ENCODE assay signal across 11 cellular contexts in genomic region chr15:67824900-67825879, GRCh38. TPM values are rescaled to one million over a fixed set of nuclear protein-coding genes. Genes with fewer than 3 reads are reported as not detected.
DNase-seq lines count a peak whose midpoint lies in the region; ATAC-seq, FAIRE-seq and TF ChIP-seq lines count a peak whose summit lies in the region.
"Had no signal": no experiment of that assay in that cellular context is flagged by ENCODE, and none has a peak within 500 bp of the region (broad histone marks: within the 10 kb centered on the region; RNA-seq: fewer than 3 reads in every experiment).

Gene SKOR1, plus strand, starts transcription at chr15:67825509. Its CDS starts 94 bp downstream, at chr15:67825603.

- no peak within 1 kb of the TSS for H2AFZ ChIP-seq in GM23248
- H2AFZ ChIP-seq in keratinocyte (ENCODE audit: control insufficient read depth, low read length), result no peak within 1 kb of the TSS

- CTCF ChIA-PET in A549 (lab: Yijun Ruan, JAX), result interaction anchor here (1.0 to 5.0 kb wide), 7 partner anchors 8 to 369 kb away, joined by 3 to 26 read pairs (median 4); no protein-coding TSS in a partner anchor

- H3K4me1 ChIP-seq in A549 (peaks cover 22% of the 10 kb centered on the region; the same call in 2 of the 3 replicates), GM23248 (ENCODE audit: insufficient read depth) (no peaks in the 10 kb centered on the region), keratinocyte (ENCODE audit: control insufficient read depth, extremely low read depth, insufficient read depth, low read length) (peaks cover 7% of the 10 kb centered on the region), stomach (peaks cover 49 to 100% (median 86%) of the 10 kb centered on the region in 4 donors)

- TF ChIP-seq RAD21 in A549 (conservative IDR thresholded peaks at IDR 0.05 in 1 of 2, IDR thresholded peaks at IDR 0.05 in 1 of 2), result no peak

- peak within 1 kb of the TSS; percentile 45 for H3K4me3 Mint-ChIP-seq in activated naive CD8-positive, alpha-beta T cell treated with anti-CD3 and anti-CD28 coated beads, Interleukin-2, amount 10 ng/mL, durations not matched to agents 7 days and 5 days

- DNase-seq in A549 (ENCODE audit: low read depth in 1 of 2, low spot score in 1 of 2), result peak in 1 of 2 experiments; percentile 46
- DNase-seq in GM23248, result peak; percentile 70
- DNase-seq in activated naive CD8-positive, alpha-beta T cell treated with anti-CD3 and anti-CD28 coated beads, Interleukin-2, amount 10 ng/mL, durations not matched to agents 7 days and 5 days, result peak; percentile 56
- no peak for DNase-seq in keratinocyte (ENCODE audit: low read depth, low spot score)
- no peak for DNase-seq in stomach
- DNase-seq in central memory CD4-positive, alpha-beta T cell, result no peak
- DNase-seq: islet precursor cell had no signal

- ATAC-seq in A549 (peak; percentile 63 to 66; a peak in 5 of 6 replicates), GM18909 (IDR thresholded peaks at IDR 0.05; ENCODE audit: poor library complexity, unreplicated experiment) (no peak), HG03521 (IDR thresholded peaks at IDR 0.05; ENCODE audit: unreplicated experiment) (no peak)
- no peak for ATAC-seq in activated naive CD8-positive, alpha-beta T cell treated with anti-CD3 and anti-CD28 coated beads, Interleukin-2, amount 10 ng/mL, durations not matched to agents 7 days and 5 days (ENCODE audit: low read depth)

- H3K27me3 Mint-ChIP-seq in activated naive CD8-positive, alpha-beta T cell treated with anti-CD3 and anti-CD28 coated beads, Interleukin-2, amount 10 ng/mL, durations not matched to agents 7 days and 5 days, result peaks cover 76% of the 10 kb centered on the region

- in situ Hi-C loops in GM23248 (cut with MboI), result no loop called here

- H3K79me2 ChIP-seq in GM23248 (ENCODE audit: insufficient read depth) (no peaks in the 10 kb centered on the region), keratinocyte (ENCODE audit: control insufficient read depth, insufficient read depth, low read length) (no peaks in the 10 kb centered on the region)

- TF ChIP-seq EP300 in A549 (IDR thresholded peaks at IDR 0.05) (no peak), stomach (IDR thresholded peaks at IDR 0.05) (no peak)

- intact Hi-C loops in stomach (cut with DNase I; ENCODE audit: low total_unique reads), result no loop called here

- H3K27me3 ChIP-seq in GM23248 (replicated peaks; ENCODE audit: insufficient read depth) (peaks cover 93% of the 10 kb centered on the region), keratinocyte (ENCODE audit: control insufficient read depth, extremely low read depth, insufficient read depth, low read length) (peaks cover 99% of the 10 kb centered on the region), stomach (peaks cover 92 to 100% (median 100%) of the 10 kb centered on the region in 3 donors)

- peaks cover 28% of the 10 kb centered on the region for H3K4me1 Mint-ChIP-seq in activated naive CD8-positive, alpha-beta T cell treated with anti-CD3 and anti-CD28 coated beads, Interleukin-2, amount 10 ng/mL, durations not matched to agents 7 days and 5 days

- no peaks in the 10 kb centered on the region for H3K9me1 ChIP-seq in keratinocyte (ENCODE audit: control insufficient read depth, extremely low read depth, insufficient read depth, low read length)

- H3K4me3 ChIP-seq in A549 (peak within 1 kb of the TSS; percentile 39), GM23248 (peak within 1 kb of the TSS; percentile 53), keratinocyte (ENCODE audit: control insufficient read depth in 2 of 3, extremely low read depth in 1 of 3, insufficient read depth in 2 of 3, low read depth in 1 of 3, low read length in 3 of 3) (peak within 1 kb of the TSS in 2 of 3 experiments; percentile 29 to 48), stomach (peak within 1 kb of the TSS in 2 of 4 donors; percentile 26 to 41)

- TF ChIP-seq POLR2A in A549 (IDR thresholded peaks at IDR 0.05; ENCODE audit: low read length), result no peak
- TF ChIP-seq POLR2A in stomach (IDR thresholded peaks at IDR 0.05), result no peak

- H3K36me3 ChIP-seq in GM23248 (ENCODE audit: low read depth) (no peaks in the 10 kb centered on the region), keratinocyte (ENCODE audit: control insufficient read depth in 2 of 2, extremely low read depth in 1 of 2, insufficient read depth in 2 of 2, low read length in 2 of 2) (no peaks in the 10 kb centered on the region), stomach (no peaks in the 10 kb centered on the region)
- H3K36me3 ChIP-seq: Peyer's patch, upper lobe of left lung had no signal

- H3K9me2 ChIP-seq in GM23248 (ENCODE audit: insufficient read depth), result no peaks in the 10 kb centered on the region

- no peaks in the 10 kb centered on the region for H3K9me3 Mint-ChIP-seq in activated naive CD8-positive, alpha-beta T cell treated with anti-CD3 and anti-CD28 coated beads, Interleukin-2, amount 10 ng/mL, durations not matched to agents 7 days and 5 days

- no peaks in the 10 kb centered on the region for H3K9me3 ChIP-seq in A549
- no peaks in the 10 kb centered on the region for H3K9me3 ChIP-seq in GM23248 (ENCODE audit: low read depth)
- no peaks in the 10 kb centered on the region for H3K9me3 ChIP-seq in keratinocyte (ENCODE audit: control insufficient read depth, low read depth, low read length)
- H3K9me3 ChIP-seq in stomach, result peaks cover 0 to 11% (median 0%) of the 10 kb centered on the region in 4 donors
- H3K9me3 ChIP-seq: upper lobe of left lung had no signal

- H3K4me2 ChIP-seq in A549 (peak within 1 kb of the TSS; percentile 91), GM23248 (ENCODE audit: unreplicated experiment) (peak within 1 kb of the TSS; percentile 28), keratinocyte (ENCODE audit: control insufficient read depth, extremely low read depth, insufficient read depth, low read depth, low read length) (peak within 1 kb of the TSS; percentile 62)

- TF ChIP-seq CTCF in A549 (IDR thresholded peaks at IDR 0.05) (no peak), keratinocyte (optimal IDR thresholded peaks at IDR 0.05 in 1 of 3, IDR thresholded peaks at IDR 0.05 in 1 of 3, conservative IDR thresholded peaks at IDR 0.05 in 1 of 3; ENCODE audit: extremely low read depth in 1 of 3, insufficient read depth in 2 of 3, low read length in 3 of 3) (no peak), stomach (IDR thresholded peaks at IDR 0.05) (no peak)

- peak within 1 kb of the TSS; percentile 75 for H3K27ac Mint-ChIP-seq in activated naive CD8-positive, alpha-beta T cell treated with anti-CD3 and anti-CD28 coated beads, Interleukin-2, amount 10 ng/mL, durations not matched to agents 7 days and 5 days

- dilution Hi-C loops in keratinocyte (cut with MboI; ENCODE audit: extremely low pct_ligation_motif_present, low sequenced_read_pairs), result no loop called here

- H3F3A ChIP-seq in GM23248 (ENCODE audit: insufficient read depth), result no peaks in the 10 kb centered on the region

- POLR2A ChIA-PET in A549 (lab: Yijun Ruan, JAX), result interaction anchor here (1.1 kb wide), 1 partner anchor 305 kb away, joined by 3 read pairs; no protein-coding TSS in a partner anchor
- POLR2A ChIA-PET in activated naive CD8-positive, alpha-beta T cell treated with anti-CD3 and anti-CD28 coated beads, Interleukin-2, amount 10 ng/mL, durations not matched to agents 7 days and 5 days (lab: Charles Lee), result interaction anchor here (1.1 kb wide), 1 partner anchor 16 kb away, joined by 3 read pairs; no protein-coding TSS in a partner anchor

- H3K27ac ChIP-seq in A549 (no peak within 1 kb of the TSS), GM23248 (no peak within 1 kb of the TSS), keratinocyte (ENCODE audit: control insufficient read depth, insufficient read depth, low read length) (no peak within 1 kb of the TSS), stomach (no peak within 1 kb of the TSS)
- H3K27ac ChIP-seq: Peyer's patch, upper lobe of left lung had no signal

- H4K20me1 ChIP-seq in GM23248 (ENCODE audit: insufficient read depth), result no peaks in the 10 kb centered on the region
- peaks cover 15% of the 10 kb centered on the region for H4K20me1 ChIP-seq in keratinocyte (ENCODE audit: control insufficient read depth, extremely low read depth, insufficient read depth, low read length)

- peaks cover 1% of the 10 kb centered on the region for H3K36me3 Mint-ChIP-seq in activated naive CD8-positive, alpha-beta T cell treated with anti-CD3 and anti-CD28 coated beads, Interleukin-2, amount 10 ng/mL, durations not matched to agents 7 days and 5 days

- H3K9ac ChIP-seq in GM23248 (no peak within 1 kb of the TSS), keratinocyte (ENCODE audit: control insufficient read depth, extremely low read depth, insufficient read depth, low read length) (no peak within 1 kb of the TSS)

- no peak for FAIRE-seq in A549 (lab: Jason Lieb, UNC)
- FAIRE-seq in keratinocyte (lab: Jason Lieb, UNC), result no peak

- 7% methylated on average over 46 of the region's 60 CpGs for WGBS in A549 (ENCODE audit: missing lambda C conversion rate)
- WGBS in GM23248 (ENCODE audit: low coverage in 1 of 2, low lambda C conversion rate in 2 of 2, missing lambda C conversion rate in 2 of 2), 2 experiments, result 6 to 7% methylated on average over 35 to 60 of the region's 60 CpGs
- 2 to 5% (median 4%) methylated on average over 35 to 58 of the region's 60 CpGs for WGBS in stomach, 5 donors

RNA-seq across cellular contexts. Expression of gene SKOR1, which starts in this region (rescaled TPM):
- polyA plus RNA-seq in A549 (2011; rRNA removed) (0.03 TPM in 2 replicates), A549 (2017; fragmentation: RNase III; extraction: RNeasy Plus Mini Kit Qiagen cat#74134 plus additional on column Dnase treatment) (0.04 to 0.11 TPM (median 0.05 TPM) in 3 replicates), GM23248 (2016; fragmentation: Nextera tagmentation; extraction: Ambion mirVana) (not detected in 2 replicates), keratinocyte (0.03 TPM in 2 of 3 replicates, not detected in the other), stomach (under 1 TPM in 2 of 3 donors, not detected in 1; 0.20 to 0.46 TPM)
- 0.01 and 0.06 TPM in 2 replicates for polyA plus RNA-seq in A549 (2012; cell fraction: cytosol; rRNA removed)
- polyA plus RNA-seq in A549 (2012; cell fraction: nucleus; rRNA removed), result 0.19 and 0.28 TPM in 2 replicates
- 0.10 and 0.12 TPM in 2 replicates for polyA minus RNA-seq in A549 (2011; rRNA and poly(A)+ RNA removed)
- 0.11 TPM in 1 of 2 replicates, not detected in the other for total RNA-seq in GM23248 (2014; rRNA removed; shearing (Covaris generic))
- under 1 TPM; 0.71 to 0.89 TPM for total RNA-seq in activated naive CD8-positive, alpha-beta T cell treated with anti-CD3 and anti-CD28 coated beads, Interleukin-2, amount 10 ng/mL, durations not matched to agents 7 days and 5 days
- not detected for polyA plus RNA-seq in keratinocyte (2011; ENCODE audit: low read depth)
- polyA plus RNA-seq in keratinocyte (2011; cell fraction: cytosol; rRNA removed), result 0.03 TPM in 1 of 2 replicates, not detected in the other
- polyA plus RNA-seq in keratinocyte (2011; cell fraction: nucleus; rRNA removed), result 0.13 TPM in 1 of 2 replicates, not detected in the other
- polyA plus RNA-seq in keratinocyte (2012; ENCODE audit: low replicate concordance), result 0.03 and 0.14 TPM in 2 replicates
- not detected in 3 replicates for polyA minus RNA-seq in keratinocyte
- not detected for polyA minus RNA-seq in keratinocyte (2011; cell fraction: cytosol; rRNA and poly(A)+ RNA removed)
- 0.21 and 0.31 TPM in 2 replicates for polyA minus RNA-seq in keratinocyte (2011; cell fraction: nucleus; rRNA and poly(A)+ RNA removed)
- 1 to 10 TPM in 2 of 5 donors, under 1 TPM in 2, not detected in 1; 0.14 to 5.8 (median 2.9) TPM for total RNA-seq in stomach

Comparison
In these comparisons a context has a peak if more than half of its experiments do, and no peak if none do; other contexts are left out.
1. Peak in ATAC-seq, H3K4me3 ChIP-seq and H3K4me2 ChIP-seq in A549; RNA of the gene not detected or under 1 TPM.
2. Peak in DNase-seq, H3K4me3 ChIP-seq and H3K4me2 ChIP-seq in GM23248; RNA of the gene not detected or under 1 TPM.
3. Peak in DNase-seq in activated naive CD8-positive, alpha-beta T cell treated with anti-CD3 and anti-CD28 coated beads, Interleukin-2, amount 10 ng/mL, durations not matched to agents 7 days and 5 days; RNA of the gene not detected or under 1 TPM.
4. H3K4me2 ChIP-seq: peak in every context shown above with its lines; median percentile 91 in A549; 62 in keratinocyte; 28 in GM23248.